8 cellular contexts compared by ENCODE assay signal in the genomic region with DNA sequence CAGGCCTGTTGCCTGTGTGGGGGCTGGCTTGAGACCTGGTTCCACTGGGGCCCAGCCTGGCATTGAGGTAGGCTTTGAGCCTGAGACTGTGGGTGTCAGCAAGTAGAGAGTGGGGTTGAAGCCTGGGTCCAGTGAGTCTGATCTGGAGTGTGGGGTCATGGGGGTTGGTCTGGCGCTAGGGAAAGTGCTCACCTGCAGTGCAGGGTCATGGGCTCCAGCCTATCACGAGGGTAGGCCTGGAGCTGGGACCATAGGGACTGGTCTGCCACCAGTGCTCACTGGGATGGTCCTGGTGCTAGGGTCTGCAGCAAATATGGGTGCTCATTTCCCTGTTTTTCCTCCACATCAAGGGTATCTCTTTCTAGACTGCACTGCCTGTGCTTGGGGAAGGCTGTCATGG.
"Had no signal": no experiment of that assay in that cellular context is flagged by ENCODE, and none has a peak within 500 bp of the region (broad histone marks: within the 10 kb centered on the region; RNA-seq: fewer than 3 reads in every experiment).

No MANE protein-coding gene starts in this region.

- FAIRE-seq: H1, HepG2 had no signal

- DNase-seq: H9, HCEC 1CT, HFFc6, KBM-7 had no signal

- H2AFZ ChIP-seq: GM23338 had no signal

- H3K4me2 ChIP-seq: GM23338 had no signal

- H3K27ac Mint-ChIP-seq: GM23338, H9, HFFc6 had no signal

- H3K4me3 Mint-ChIP-seq: GM23338, H9, HFFc6 had no signal

- H3K4me3 ChIP-seq: GM23338 had no signal

- H3K4me1 Mint-ChIP-seq: GM23338, H9 had no signal

- ATAC-seq: GM23338, HepG2 had no signal

- H3K27ac ChIP-seq: HL-60 had no signal
